In genomic region chr2:43168016-43168369, GRCh38 we compare ENCODE assay signal across 8 cellular contexts. TPM values are rescaled to one million over a fixed set of nuclear protein-coding genes. Genes with fewer than 3 reads are reported as not detected.
DNase-seq lines count a peak whose midpoint lies in the region; ATAC-seq and TF ChIP-seq lines count a peak whose summit lies in the region.

No MANE protein-coding gene starts in this region.

- H3K27ac Mint-ChIP-seq in activated naive CD4-positive, alpha-beta T cell treated with anti-CD3 and anti-CD28 coated beads, Interleukin-2, amount 50 U/mL, for 24 hours, result peak overlapping the region; percentile 85
- peak overlapping the region; percentile 97 for H3K27ac Mint-ChIP-seq in activated naive CD8-positive, alpha-beta T cell

- H3K9me3 ChIP-seq in mesodermal cell (ENCODE audit: control insufficient read depth, low read length), result no peaks in the 10 kb centered on the region
- H3K9me3 ChIP-seq in tibial nerve, result no peaks in the 10 kb centered on the region

- TF ChIP-seq EP300 in tibial nerve (IDR thresholded peaks at IDR 0.05), result no peak

- H3K4me1 Mint-ChIP-seq in activated naive CD4-positive, alpha-beta T cell treated with anti-CD3 and anti-CD28 coated beads, Interleukin-2, amount 50 U/mL, for 24 hours, result peaks cover 76% of the 10 kb centered on the region
- H3K4me1 Mint-ChIP-seq in activated naive CD8-positive, alpha-beta T cell (ENCODE audit: low read depth), result peaks cover 63% of the 10 kb centered on the region

- H3K4me3 ChIP-seq in mesodermal cell (ENCODE audit: extremely low read depth, insufficient read depth, low read length, poor library complexity, severe bottlenecking) (no peak overlapping the region), tibial nerve (no peak overlapping the region)

- TF ChIP-seq POLR2A in tibial nerve (IDR thresholded peaks at IDR 0.05) (no peak), GM18505 (IDR thresholded peaks at IDR 0.05; ENCODE audit: borderline replicate concordance, extremely low read depth, insufficient read depth, insufficient read length) (no peak)

- no peaks in the 10 kb centered on the region for H3K9me3 Mint-ChIP-seq in activated naive CD4-positive, alpha-beta T cell treated with anti-CD3 and anti-CD28 coated beads, Interleukin-2, amount 50 U/mL, for 24 hours
- H3K9me3 Mint-ChIP-seq in activated naive CD8-positive, alpha-beta T cell (ENCODE audit: low read depth), result no peaks in the 10 kb centered on the region

- ATAC-seq in HG02970 (IDR thresholded peaks at IDR 0.05; ENCODE audit: low FRiP score, unreplicated experiment) (no peak), GM18505 (IDR thresholded peaks at IDR 0.05; ENCODE audit: unreplicated experiment) (no peak)

- H3K36me3 ChIP-seq in mesodermal cell (ENCODE audit: control insufficient read depth, insufficient read depth, low read length) (no peaks in the 10 kb centered on the region), tibial nerve (no peaks in the 10 kb centered on the region)

- H3K27ac ChIP-seq in mesodermal cell (ENCODE audit: low read depth, low read length, severe bottlenecking) (peak overlapping the region; percentile 64), tibial nerve (peak overlapping the region; percentile 10 to 82 (median 68))

- peaks cover 20% of the 10 kb centered on the region for H3K4me1 ChIP-seq in mesodermal cell (ENCODE audit: control insufficient read depth, insufficient read depth, low read length, poor library complexity, severe bottlenecking)
- H3K4me1 ChIP-seq in tibial nerve, result peaks cover 0 to 31% (median 15%) of the 10 kb centered on the region in 4 donors

- H3K27me3 Mint-ChIP-seq in activated naive CD4-positive, alpha-beta T cell treated with anti-CD3 and anti-CD28 coated beads, Interleukin-2, amount 50 U/mL, for 24 hours, result no peaks in the 10 kb centered on the region
- no peaks in the 10 kb centered on the region for H3K27me3 Mint-ChIP-seq in activated naive CD8-positive, alpha-beta T cell

- H3K4me3 Mint-ChIP-seq in activated naive CD4-positive, alpha-beta T cell treated with anti-CD3 and anti-CD28 coated beads, Interleukin-2, amount 50 U/mL, for 24 hours, result peak overlapping the region; percentile 16
- H3K4me3 Mint-ChIP-seq in activated naive CD8-positive, alpha-beta T cell, result peak overlapping the region; percentile 63

- no peak for TF ChIP-seq CTCF in tibial nerve (IDR thresholded peaks at IDR 0.05)

- no peak for DNase-seq in activated naive CD4-positive, alpha-beta T cell (lab: John Stamatoyannopoulos, UW)
- DNase-seq in tibial nerve (ENCODE audit: low spot score in 2 of 2), result no peak
- DNase-seq in stimulated activated CD8-positive, alpha-beta memory T cell treated with anti-CD3 and anti-CD28 coated beads, Interleukin-4, amount 100 ng/mL, for 48 hours, result no peak

- WGBS in mesodermal cell (ENCODE audit: insufficient coverage in 2 of 2), 2 experiments, result 89 to 100% methylated on average over 1 of the region's 1 CpG
- WGBS in tibial nerve, 2 donors, result 100% methylated on average over 1 of the region's 1 CpG; no CpG with 5 or more reads in 1 of the 2 donors

- H3K27me3 ChIP-seq in tibial nerve, result no peaks in the 10 kb centered on the region

- no peaks in the 10 kb centered on the region for H3K36me3 Mint-ChIP-seq in activated naive CD4-positive, alpha-beta T cell treated with anti-CD3 and anti-CD28 coated beads, Interleukin-2, amount 50 U/mL, for 24 hours
- peaks cover 2% of the 10 kb centered on the region for H3K36me3 Mint-ChIP-seq in activated naive CD8-positive, alpha-beta T cell

RNA-seq across cellular contexts. Expression of gene ZFP36L2, which starts 58.4 kb away (rescaled TPM):
- polyA plus RNA-seq in mesodermal cell (2013, experiment 1 of 2), result 59.1 TPM
- polyA plus RNA-seq in mesodermal cell (2013, experiment 2 of 2), result 51.5 TPM
- total RNA-seq in tibial nerve, result 100 to 1,000 TPM in 3 of 4 donors, 10 to 100 TPM in 1; 90.0 to 141 (median 116) TPM
